ENCODE assay signal across 8 cellular contexts in the genomic region with DNA sequence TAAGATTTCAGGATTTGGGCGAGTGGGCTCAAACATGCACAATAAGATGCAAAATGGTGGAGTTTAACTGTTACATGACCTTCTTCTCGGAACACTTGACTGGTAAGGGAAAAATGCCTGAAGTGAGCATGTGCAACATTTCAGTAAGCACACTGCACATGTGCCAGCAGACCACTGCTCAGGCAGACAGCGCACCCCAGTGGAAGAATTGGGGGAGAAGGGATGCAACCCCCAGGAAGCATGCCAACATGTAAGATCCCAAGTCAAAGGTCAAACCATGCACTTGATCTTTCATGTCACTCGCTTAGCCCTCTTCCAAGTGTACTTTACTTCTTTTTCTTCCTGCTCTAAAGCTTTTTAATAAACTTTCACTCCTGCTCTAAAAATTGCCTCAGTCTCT.
A peak's percentile ranks its signal among the peaks of the same experiment; 100 is the strongest.
DNase-seq lines count a peak whose midpoint lies in the region; ATAC-seq and TF ChIP-seq lines count a peak whose summit lies in the region.

No MANE protein-coding gene starts in this region.

- no peak overlapping the region for H3K4me3 ChIP-seq in cardiac muscle cell
- no peak overlapping the region for H3K4me3 ChIP-seq in left ventricle myocardium inferior
- no peak overlapping the region for H3K4me3 ChIP-seq in SJCRH30
- no peak overlapping the region for H3K4me3 ChIP-seq in kidney epithelial cell (ENCODE audit: low read depth, low read length)

- TF ChIP-seq CTCF in cardiac muscle cell (IDR thresholded peaks at IDR 0.05; ENCODE audit: low read depth, low read length) (peak; percentile 27), left ventricle myocardium inferior (IDR thresholded peaks at IDR 0.05; ENCODE audit: borderline replicate concordance) (no peak), kidney epithelial cell (IDR thresholded peaks at IDR 0.05; ENCODE audit: insufficient read depth, low read length, poor library complexity, severe bottlenecking) (peak; percentile 36)

- no peaks in the 10 kb centered on the region for H3K4me1 ChIP-seq in cardiac muscle cell (ENCODE audit: low read depth)
- H3K4me1 ChIP-seq in left ventricle myocardium inferior = no peaks in the 10 kb centered on the region
- H3K4me1 ChIP-seq in SJCRH30 = no peaks in the 10 kb centered on the region

- H3K27me3 ChIP-seq in cardiac muscle cell (no peaks in the 10 kb centered on the region), left ventricle myocardium inferior (ENCODE audit: low read depth) (no peaks in the 10 kb centered on the region), SJCRH30 (no peaks in the 10 kb centered on the region), kidney epithelial cell (ENCODE audit: control insufficient read depth, insufficient read depth, low read length) (no peaks in the 10 kb centered on the region)

- peak; percentile 15 to 36 for DNase-seq in cardiac muscle cell (ENCODE audit: low read depth in 1 of 2, low spot score in 1 of 2)
- no peak for DNase-seq in left ventricle myocardium inferior
- DNase-seq in SJCRH30 = peak; percentile 49 to 68
- DNase-seq in kidney epithelial cell (ENCODE audit: low read depth) = no peak
- DNase-seq in SKM-1 treated with dmso at 0.1 percent for 144 hours (lab: John Stamatoyannopoulos, UW; ENCODE audit: unreplicated experiment) = no peak
- DNase-seq in sciatic nerve (ENCODE audit: low spot score) = no peak
- no peak for DNase-seq in activated CD4-positive, alpha-beta T cell treated with anti-CD3 and anti-CD28 coated beads, Interleukin-2, amount 50 U/mL, for 1 hour

- H3K36me3 ChIP-seq in cardiac muscle cell (no peaks in the 10 kb centered on the region), left ventricle myocardium inferior (no peaks in the 10 kb centered on the region), SJCRH30 (no peaks in the 10 kb centered on the region), kidney epithelial cell (ENCODE audit: control insufficient read depth, insufficient read depth, low read length) (no peaks in the 10 kb centered on the region)

- ATAC-seq in HG03354 (IDR thresholded peaks at IDR 0.05; ENCODE audit: poor library complexity, severe bottlenecking, unreplicated experiment) (peak; percentile 65), sciatic nerve (no peak)

- H3K9me3 ChIP-seq in cardiac muscle cell (ENCODE audit: low read depth) = no peaks in the 10 kb centered on the region
- peaks cover 14% of the 10 kb centered on the region for H3K9me3 ChIP-seq in left ventricle myocardium inferior (replicated peaks)
- no peaks in the 10 kb centered on the region for H3K9me3 ChIP-seq in SJCRH30 (replicated peaks)

- no peak overlapping the region for H3K27ac ChIP-seq in cardiac muscle cell
- H3K27ac ChIP-seq in left ventricle myocardium inferior (replicated peaks) = no peak overlapping the region
- no peak overlapping the region for H3K27ac ChIP-seq in SJCRH30

- intact Hi-C loops in left ventricle myocardium inferior (cut with micrococcal nuclease) = no loop called here
- intact Hi-C loops in sciatic nerve (cut with DNase I) = no loop called here

Comparison
In these comparisons a context has a peak if more than half of its experiments do, and no peak if none do; other contexts are left out.
1. DNase-seq: peak in cardiac muscle cell (2 of 2) and SJCRH30 (2 of 2); none in left ventricle myocardium inferior (single experiment), kidney epithelial cell (single experiment), SKM-1 treated with dmso at 0.1 percent for 144 hours (single experiment), sciatic nerve (single experiment) and activated CD4-positive, alpha-beta T cell treated with anti-CD3 and anti-CD28 coated beads, Interleukin-2, amount 50 U/mL, for 1 hour (single experiment).